1 cellular context compared by ENCODE assay signal in genomic region chr5:125485003-125485641, GRCh38.
TF ChIP-seq lines count a peak whose summit lies in the region.

No MANE protein-coding gene starts in this region.

TF ChIP-seq in HEK293, 187 proteins besides CTCF, POLR2A, EP300 and RAD21 (continued from another document and continues in another):
- peak; percentile 97 for TF ChIP-seq TSHZ1 (tag by site-specific recombination; IDR thresholded peaks at IDR 0.05; ENCODE audit: borderline replicate concordance)
- TF ChIP-seq ZNF707 (tag by site-specific recombination; IDR thresholded peaks at IDR 0.05) = no peak
- TF ChIP-seq SCRT2 (tag by site-specific recombination; IDR thresholded peaks at IDR 0.05) = peak; percentile 83
- TF ChIP-seq REPIN1 (tag by site-specific recombination; IDR thresholded peaks at IDR 0.05; ENCODE audit: low read depth) = no peak; the same call in 1 of the 2 replicates
- no peak for TF ChIP-seq ZNF311 (tag by site-specific recombination; IDR thresholded peaks at IDR 0.05; ENCODE audit: borderline replicate concordance)
- TF ChIP-seq ZNF626 (tag by site-specific recombination; IDR thresholded peaks at IDR 0.05) = no peak
- TF ChIP-seq BCL6B (tag by site-specific recombination; IDR thresholded peaks at IDR 0.05) = peak; percentile 67
- no peak for TF ChIP-seq ZNF621 (tag by site-specific recombination; IDR thresholded peaks at IDR 0.05)
- peak; percentile 41; the same call in 1 of the 2 replicates for TF ChIP-seq ZFHX2 (tag by site-specific recombination; conservative IDR thresholded peaks at IDR 0.05)
- no peak for TF ChIP-seq ZNF768 (tag by site-specific recombination; IDR thresholded peaks at IDR 0.05)
- no peak for TF ChIP-seq ZNF202 (tag by site-specific recombination; IDR thresholded peaks at IDR 0.05; ENCODE audit: borderline replicate concordance)
- no peak for TF ChIP-seq PBX3 (CRISPR knock-in tag; IDR thresholded peaks at IDR 0.05)
- TF ChIP-seq ZNF175 (tag by site-specific recombination; IDR thresholded peaks at IDR 0.05) = no peak
- peak; percentile 98 for TF ChIP-seq GLI2 (tag by site-specific recombination; IDR thresholded peaks at IDR 0.05; ENCODE audit: borderline replicate concordance, low read depth)
- no peak; the same call in 1 of the 2 replicates for TF ChIP-seq ZFP37 (tag by site-specific recombination; IDR thresholded peaks at IDR 0.05)
- peak; percentile 67; the same call in 1 of the 2 replicates for TF ChIP-seq ZBTB21 (tag by site-specific recombination; IDR thresholded peaks at IDR 0.05)
- TF ChIP-seq ZNF10 (tag by site-specific recombination; IDR thresholded peaks at IDR 0.05) = peak; percentile 70; the same call in 1 of the 2 replicates
- TF ChIP-seq ELK4 (IDR thresholded peaks at IDR 0.05; ENCODE audit: borderline replicate concordance, low read depth, low read length) = no peak
- no peak for TF ChIP-seq ZNF211 (tag by site-specific recombination; IDR thresholded peaks at IDR 0.05; ENCODE audit: low read depth)
- TF ChIP-seq ZNF704 (tag by site-specific recombination; IDR thresholded peaks at IDR 0.05) = no peak
- TF ChIP-seq ZNF155 (tag by site-specific recombination; IDR thresholded peaks at IDR 0.05) = no peak
- peak; percentile 92 for TF ChIP-seq ZNF645 (tag by site-specific recombination; IDR thresholded peaks at IDR 0.05)
- TF ChIP-seq ZNF529 (tag by site-specific recombination; IDR thresholded peaks at IDR 0.05; ENCODE audit: insufficient replicate concordance) = peak; percentile 6
- TF ChIP-seq KLF9 (tag by site-specific recombination; IDR thresholded peaks at IDR 0.05; ENCODE audit: low read depth) = peak; percentile 46; the same call in 1 of the 2 replicates
- TF ChIP-seq PATZ1 (tag by site-specific recombination; IDR thresholded peaks at IDR 0.05) = peak; percentile 83
- peak; percentile 86 for TF ChIP-seq TRIM28 (IDR thresholded peaks at IDR 0.05; ENCODE audit: borderline replicate concordance, low read length)
- peak; percentile 98 for TF ChIP-seq BCL11A (tag by site-specific recombination; IDR thresholded peaks at IDR 0.05; ENCODE audit: low read depth)
- TF ChIP-seq ZNF398 (tag by site-specific recombination; IDR thresholded peaks at IDR 0.05) = peak; percentile 53
- no peak for TF ChIP-seq ZNF585B (tag by site-specific recombination; IDR thresholded peaks at IDR 0.05)
- no peak for TF ChIP-seq ZNF433 (tag by site-specific recombination; IDR thresholded peaks at IDR 0.05; ENCODE audit: low read depth)
- no peak for TF ChIP-seq EGR2 (tag by site-specific recombination; IDR thresholded peaks at IDR 0.05; ENCODE audit: low read depth)
- peak; percentile 99 for TF ChIP-seq OSR2 (tag by site-specific recombination; IDR thresholded peaks at IDR 0.05)
- peak; percentile 94 for TF ChIP-seq ZNF488 (tag by site-specific recombination; IDR thresholded peaks at IDR 0.05)
- no peak for TF ChIP-seq ZNF560 (tag by site-specific recombination; IDR thresholded peaks at IDR 0.05; ENCODE audit: borderline replicate concordance)
- TF ChIP-seq ZNF221 (tag by site-specific recombination; IDR thresholded peaks at IDR 0.05; ENCODE audit: borderline replicate concordance) = no peak
- no peak for TF ChIP-seq ZNF132 (tag by site-specific recombination; IDR thresholded peaks at IDR 0.05; ENCODE audit: borderline replicate concordance)
- TF ChIP-seq AEBP2 (tag by site-specific recombination; IDR thresholded peaks at IDR 0.05; ENCODE audit: borderline replicate concordance) = no peak
- peak; percentile 98 for TF ChIP-seq PRDM6 (tag by site-specific recombination; IDR thresholded peaks at IDR 0.05)
- TF ChIP-seq ATF2 (tag by site-specific recombination; IDR thresholded peaks at IDR 0.05; ENCODE audit: low read depth) = peak; percentile 65; the same call in 1 of the 2 replicates
- TF ChIP-seq SP3 (tag by site-specific recombination; IDR thresholded peaks at IDR 0.05) = peak; percentile 41; the same call in 1 of the 2 replicates
- peak; percentile 72 for TF ChIP-seq ZNF501 (tag by site-specific recombination; IDR thresholded peaks at IDR 0.05)
